ENCODE assay signal across 17 cellular contexts in genomic region chr7:144050093-144050492, GRCh38. TPM values are rescaled to one million over a fixed set of nuclear protein-coding genes. Genes with fewer than 3 reads are reported as not detected.
DNase-seq lines count a peak whose midpoint lies in the region; ATAC-seq, FAIRE-seq and TF ChIP-seq lines count a peak whose summit lies in the region.
"Had no signal": no experiment of that assay in that cellular context is flagged by ENCODE, and none has a peak within 500 bp of the region (broad histone marks: within the 10 kb centered on the region; RNA-seq: fewer than 3 reads in every experiment).

No MANE protein-coding gene starts in this region.

- no peak overlapping the region; the same call in 1 of the 2 replicates for H3K4me3 ChIP-seq in WERI-Rb-1 (ENCODE audit: low read depth, low read length)
- no peak overlapping the region for H3K4me3 ChIP-seq in retinal pigment epithelial cell (ENCODE audit: low read length)
- H3K4me3 ChIP-seq: GM23338, SJSA1 had no signal

- H3K27ac ChIP-seq in WERI-Rb-1 = peak overlapping the region; percentile 77
- H3K27ac ChIP-seq: SJSA1 had no signal

- no peaks in the 10 kb centered on the region for H3K36me3 Mint-ChIP-seq in activated naive CD4-positive, alpha-beta T cell treated with anti-CD3 and anti-CD28 coated beads, Interleukin-2, amount 10 ng/mL, durations not matched to agents 7 days and 5 days

- H3K27ac Mint-ChIP-seq in activated naive CD4-positive, alpha-beta T cell treated with anti-CD3 and anti-CD28 coated beads, Interleukin-2, amount 10 ng/mL, durations not matched to agents 7 days and 5 days = no peak overlapping the region
- H3K27ac Mint-ChIP-seq: GM23338 had no signal

- peaks cover 3% of the 10 kb centered on the region for H3K27me3 Mint-ChIP-seq in activated naive CD4-positive, alpha-beta T cell treated with anti-CD3 and anti-CD28 coated beads, Interleukin-2, amount 10 ng/mL, durations not matched to agents 7 days and 5 days

- no peaks in the 10 kb centered on the region for H3K4me1 Mint-ChIP-seq in activated naive CD4-positive, alpha-beta T cell treated with anti-CD3 and anti-CD28 coated beads, Interleukin-2, amount 10 ng/mL, durations not matched to agents 7 days and 5 days
- H3K4me1 Mint-ChIP-seq: GM23338 had no signal

- H3K4me3 Mint-ChIP-seq in activated naive CD4-positive, alpha-beta T cell treated with anti-CD3 and anti-CD28 coated beads, Interleukin-2, amount 10 ng/mL, durations not matched to agents 7 days and 5 days = no peak overlapping the region
- H3K4me3 Mint-ChIP-seq: GM23338 had no signal

- no peak for TF ChIP-seq CTCF in D721Med (IDR thresholded peaks at IDR 0.05; ENCODE audit: insufficient read depth, missing control alignments)
- TF ChIP-seq CTCF in WERI-Rb-1 (IDR thresholded peaks at IDR 0.05; ENCODE audit: low read depth, low read length) = no peak
- TF ChIP-seq CTCF in retinal pigment epithelial cell (conservative IDR thresholded peaks at IDR 0.05; ENCODE audit: low read depth, low read length) = no peak

- H3K9me3 Mint-ChIP-seq in activated naive CD4-positive, alpha-beta T cell treated with anti-CD3 and anti-CD28 coated beads, Interleukin-2, amount 10 ng/mL, durations not matched to agents 7 days and 5 days = no peaks in the 10 kb centered on the region
- H3K9me3 Mint-ChIP-seq: GM23338 had no signal

- ATAC-seq in HG02973 (IDR thresholded peaks at IDR 0.05; ENCODE audit: unreplicated experiment) = no peak
- ATAC-seq: GM23338 had no signal

- H3K27me3 ChIP-seq in WERI-Rb-1 (ENCODE audit: insufficient read depth, low read depth, severe bottlenecking) = no peaks in the 10 kb centered on the region
- H3K27me3 ChIP-seq: SJSA1 had no signal

- H3K36me3 ChIP-seq in WERI-Rb-1 = no peaks in the 10 kb centered on the region
- H3K36me3 ChIP-seq: SJSA1 had no signal

- CTCF ChIA-PET in activated naive CD4-positive, alpha-beta T cell treated with anti-CD3 and anti-CD28 coated beads, Interleukin-2, amount 10 ng/mL, durations not matched to agents 7 days and 5 days (lab: Charles Lee) = no interaction called here

- peak; percentile 19 for DNase-seq in D721Med (ENCODE audit: insufficient read length, low spot score)
- DNase-seq in LHCN-M2 (ENCODE audit: low read depth) = peak; percentile 23
- DNase-seq in WERI-Rb-1 = peak; percentile 75
- DNase-seq in retinal pigment epithelial cell (ENCODE audit: low read depth) = peak; percentile 31
- DNase-seq in activated naive CD4-positive, alpha-beta T cell treated with anti-CD3 and anti-CD28 coated beads, Interleukin-2, amount 10 ng/mL, durations not matched to agents 7 days and 5 days = no peak
- DNase-seq in GM19238 (ENCODE audit: insufficient read length, low spot score) = no peak
- DNase-seq: AML-193, COR-L47, KBM-7, NCI-H1048, NCI-H1436 treated with DMSO at 0.1 percent for 48 hours, NCI-H2029 treated with DMSO at 0.1 percent for 48 hours, NCI-H526 treated with DMSO at 0.1 percent for 48 hours had no signal

- no peaks in the 10 kb centered on the region for H3K9me3 ChIP-seq in WERI-Rb-1 (ENCODE audit: severe bottlenecking)
- H3K9me3 ChIP-seq: SJSA1 had no signal

- FAIRE-seq in D721Med (lab: Jason Lieb, UNC) = peak; percentile 91

RNA-seq across cellular contexts. Expression of gene OR2A5, which starts 1.3 kb away (rescaled TPM):
- total RNA-seq in LHCN-M2 (2014; rRNA removed) = not detected in 2 replicates
- not detected for polyA plus RNA-seq in LHCN-M2 (2012)
- total RNA-seq: A673, GM23338, SJSA1 had no signal
- polyA plus RNA-seq: GM23338 had no signal

RNA-seq across cellular contexts. Expression of gene OR2A25, which starts 19.5 kb away (rescaled TPM):
- total RNA-seq in LHCN-M2 (2014; rRNA removed) = not detected in 2 replicates
- not detected for polyA plus RNA-seq in LHCN-M2 (2012)
- total RNA-seq: A673, GM23338, SJSA1 had no signal
- polyA plus RNA-seq: GM23338 had no signal

RNA-seq across cellular contexts. Expression of gene OR2A12, which starts 36.0 kb away (rescaled TPM):
- not detected in 2 replicates for total RNA-seq in LHCN-M2 (2014; rRNA removed)
- not detected for polyA plus RNA-seq in LHCN-M2 (2012)
- total RNA-seq: A673, GM23338, SJSA1 had no signal
- polyA plus RNA-seq: GM23338 had no signal

RNA-seq across cellular contexts. Expression of gene OR6B1, which starts 50.0 kb away (rescaled TPM):
- not detected in 2 replicates for total RNA-seq in LHCN-M2 (2014; rRNA removed)
- not detected for polyA plus RNA-seq in LHCN-M2 (2012)
- total RNA-seq: A673, GM23338, SJSA1 had no signal
- polyA plus RNA-seq: GM23338 had no signal

RNA-seq across cellular contexts. Expression of gene OR2A2, which starts 59.3 kb away (rescaled TPM):
- total RNA-seq in LHCN-M2 (2014; rRNA removed) = not detected in 2 replicates
- not detected for polyA plus RNA-seq in LHCN-M2 (2012)
- total RNA-seq: A673, GM23338, SJSA1 had no signal
- polyA plus RNA-seq: GM23338 had no signal

Comparison
In these comparisons a context has a peak if more than half of its experiments do, and no peak if none do; other contexts are left out.
1. DNase-seq: peak in D721Med (single experiment), LHCN-M2 (single experiment), WERI-Rb-1 (single experiment) and retinal pigment epithelial cell (single experiment); none in activated naive CD4-positive, alpha-beta T cell treated with anti-CD3 and anti-CD28 coated beads, Interleukin-2, amount 10 ng/mL, durations not matched to agents 7 days and 5 days (single experiment) and GM19238 (single experiment).